22 cellular contexts compared by ENCODE assay signal in genomic region chr7:29248713-29249382, GRCh38. TPM values are rescaled to one million over a fixed set of nuclear protein-coding genes. Genes with fewer than 3 reads are reported as not detected.
DNase-seq lines count a peak whose midpoint lies in the region; ATAC-seq, FAIRE-seq and TF ChIP-seq lines count a peak whose summit lies in the region.
"Had no signal": no experiment of that assay in that cellular context is flagged by ENCODE, and none has a peak within 500 bp of the region (broad histone marks: within the 10 kb centered on the region; RNA-seq: fewer than 3 reads in every experiment).

No MANE protein-coding gene starts in this region.

- WGBS in liver: 47% methylated on average over 8 of the region's 8 CpGs
- WGBS in small intestine, 3 donors: 42 to 72% (median 59%) methylated on average over 8 of the region's 8 CpGs
- WGBS in sigmoid colon, 2 donors: 83 to 88% methylated on average over 8 of the region's 8 CpGs

- no TSS peak for BruUV-seq in OCI-LY7 (replicated peaks; lab: Mats Ljungman, UMichigan)

- no peak overlapping the region for H3K9ac ChIP-seq in liver (ENCODE audit: low read depth in 1 of 2, low read length in 2 of 2)
- H3K9ac ChIP-seq: neural progenitor cell had no signal

- POLR2A ChIA-PET in OCI-LY7 (lab: Charles Lee): no interaction called here

- no peaks in the 10 kb centered on the region for H4K20me1 ChIP-seq in OCI-LY7 (ENCODE audit: insufficient read depth, low read length)

- ATAC-seq in activated naive CD4-positive, alpha-beta T cell treated with anti-CD3 and anti-CD28 coated beads, Interleukin-2, amount 50 U/mL, for 72 hours: no peak
- ATAC-seq: activated CD8-positive, alpha-beta T cell treated with anti-CD3 and anti-CD28 coated beads for 36 hours; gastroesophageal sphincter had no signal

- CTCF ChIA-PET in OCI-LY7 (lab: Charles Lee; ENCODE audit: unreplicated experiment): no interaction called here

- H3K9me3 Mint-ChIP-seq in activated naive CD4-positive, alpha-beta T cell treated with anti-CD3 and anti-CD28 coated beads, Interleukin-2, amount 50 U/mL, for 72 hours: peaks cover 0 to 3% of the 10 kb centered on the region in 2 donors
- H3K9me3 Mint-ChIP-seq: activated CD8-positive, alpha-beta T cell treated with anti-CD3 and anti-CD28 coated beads for 36 hours; activated naive CD8-positive, alpha-beta T cell treated with anti-CD3 and anti-CD28 coated beads, Interleukin-2, amount 10 ng/mL, durations not matched to agents 7 days and 5 days; HFFc6; neural progenitor cell had no signal

- H3K36me3 ChIP-seq in liver (ENCODE audit: control insufficient read depth in 4 of 4, insufficient read depth in 3 of 4, low read depth in 1 of 4, low read length in 3 of 4): no peaks in the 10 kb centered on the region
- H3K36me3 ChIP-seq in small intestine (ENCODE audit: control insufficient read depth in 2 of 2, insufficient read depth in 2 of 2, low read length in 2 of 2): peaks cover 0 to 3% of the 10 kb centered on the region in 2 donors
- H3K36me3 ChIP-seq in sigmoid colon: no peaks in the 10 kb centered on the region
- no peaks in the 10 kb centered on the region for H3K36me3 ChIP-seq in OCI-LY7 (ENCODE audit: insufficient read depth, low read length)
- H3K36me3 ChIP-seq: brain microvascular endothelial cell, gastroesophageal sphincter, MG63, neural progenitor cell, tibial artery had no signal

- H3K79me2 ChIP-seq in OCI-LY7 (ENCODE audit: insufficient read depth, low read depth, low read length): no peaks in the 10 kb centered on the region

- H3K27ac ChIP-seq in liver (ENCODE audit: low read depth in 1 of 2, low read length in 2 of 2): peak overlapping the region; percentile 54 to 67
- H3K27ac ChIP-seq in small intestine (ENCODE audit: low read depth in 1 of 2, low read length in 1 of 2): peak overlapping the region; percentile 49 to 52
- peak overlapping the region in 1 of 4 donors; percentile 34 for H3K27ac ChIP-seq in sigmoid colon
- H3K27ac ChIP-seq in OCI-LY7 (ENCODE audit: low read depth, low read length, poor library complexity, severe bottlenecking): no peak overlapping the region
- H3K27ac ChIP-seq: brain microvascular endothelial cell, neural progenitor cell, tibial artery, VCaP had no signal

- intact Hi-C loops in sigmoid colon (cut with DNase I) (no loop called here), OCI-LY7 (cut with micrococcal nuclease; ENCODE audit: unreplicated experiment) (no loop called here)

- no peak for TF ChIP-seq EP300 in sigmoid colon (IDR thresholded peaks at IDR 0.05)

- no peak overlapping the region for H3K27ac Mint-ChIP-seq in activated naive CD4-positive, alpha-beta T cell treated with anti-CD3 and anti-CD28 coated beads, Interleukin-2, amount 50 U/mL, for 72 hours
- H3K27ac Mint-ChIP-seq: activated CD8-positive, alpha-beta T cell treated with anti-CD3 and anti-CD28 coated beads for 36 hours; activated naive CD8-positive, alpha-beta T cell treated with anti-CD3 and anti-CD28 coated beads, Interleukin-2, amount 10 ng/mL, durations not matched to agents 7 days and 5 days; HFFc6; neural progenitor cell had no signal

- no peaks in the 10 kb centered on the region for H3K9me3 ChIP-seq in liver (ENCODE audit: control insufficient read depth in 4 of 4, low read length in 3 of 4)
- H3K9me3 ChIP-seq in small intestine (ENCODE audit: control insufficient read depth, low read depth): no peaks in the 10 kb centered on the region
- H3K9me3 ChIP-seq in sigmoid colon: no peaks in the 10 kb centered on the region
- no peaks in the 10 kb centered on the region for H3K9me3 ChIP-seq in OCI-LY7 (ENCODE audit: low read length)
- H3K9me3 ChIP-seq: gastroesophageal sphincter, MG63, tibial artery had no signal

- H2AFZ ChIP-seq in OCI-LY7 (ENCODE audit: low read length): no peak overlapping the region
- H2AFZ ChIP-seq: neural progenitor cell had no signal

- no peak overlapping the region for H3K4me2 ChIP-seq in OCI-LY7 (ENCODE audit: low read length)
- H3K4me2 ChIP-seq: neural progenitor cell had no signal

- TF ChIP-seq CTCF in liver (IDR thresholded peaks at IDR 0.05; ENCODE audit: low read depth, low read length, missing input control) (no peak), sigmoid colon (IDR thresholded peaks at IDR 0.05) (no peak), OCI-LY7 (conservative IDR thresholded peaks at IDR 0.05; ENCODE audit: low read length) (no peak)

- TF ChIP-seq POLR2A in sigmoid colon (IDR thresholded peaks at IDR 0.05): no peak

- H3K4me1 ChIP-seq in liver (ENCODE audit: control insufficient read depth in 4 of 4, insufficient read depth in 4 of 4, low read length in 3 of 4) (peaks cover 13 to 40% (median 31%) of the 10 kb centered on the region in 4 donors), small intestine (ENCODE audit: control insufficient read depth in 2 of 2, insufficient read depth in 1 of 2, low read depth in 1 of 2, low read length in 1 of 2) (peaks cover 2 to 4% of the 10 kb centered on the region in 2 donors), sigmoid colon (no peaks in the 10 kb centered on the region), OCI-LY7 (ENCODE audit: insufficient read depth, low read length, poor library complexity, severe bottlenecking) (no peaks in the 10 kb centered on the region)
- H3K4me1 ChIP-seq: gastroesophageal sphincter, neural progenitor cell, tibial artery had no signal

- DNase-seq in NAMALWA (ENCODE audit: low spot score) (peak; percentile 12), cerebellar cortex (ENCODE audit: low spot score) (peak; percentile 79), small intestine (peak; percentile 91), sigmoid colon (no peak), OCI-LY7 (ENCODE audit: low spot score) (no peak), kidney tubule cell (ENCODE audit: low spot score) (no peak)
- DNase-seq in activated naive CD4-positive, alpha-beta T cell treated with anti-CD3 and anti-CD28 coated beads, Interleukin-2, amount 50 U/mL, for 72 hours (ENCODE audit: low spot score in 2 of 2): no peak
- DNase-seq: activated CD8-positive, alpha-beta T cell treated with anti-CD3 and anti-CD28 coated beads for 36 hours; activated naive CD8-positive, alpha-beta T cell treated with anti-CD3 and anti-CD28 coated beads, Interleukin-2, amount 10 ng/mL, durations not matched to agents 7 days and 5 days; brain microvascular endothelial cell; Calu3; erythroblast; HFFc6; MG63; NCI-H69; SW 1271; tibial artery had no signal

- peak; percentile 62 to 71 for TF ChIP-seq RAD21 in liver (IDR thresholded peaks at IDR 0.05)

- no peaks in the 10 kb centered on the region for H3K36me3 Mint-ChIP-seq in activated naive CD4-positive, alpha-beta T cell treated with anti-CD3 and anti-CD28 coated beads, Interleukin-2, amount 50 U/mL, for 72 hours
- H3K36me3 Mint-ChIP-seq: activated naive CD8-positive, alpha-beta T cell treated with anti-CD3 and anti-CD28 coated beads, Interleukin-2, amount 10 ng/mL, durations not matched to agents 7 days and 5 days; neural progenitor cell had no signal

- H3K9me2 ChIP-seq in OCI-LY7 (ENCODE audit: insufficient read depth, low read length): no peaks in the 10 kb centered on the region

- H3K4me3 ChIP-seq in liver (ENCODE audit: low read depth in 1 of 3, low read length in 3 of 3) (no peak overlapping the region), small intestine (ENCODE audit: low read depth in 1 of 2, low read length in 2 of 2) (no peak overlapping the region), sigmoid colon (no peak overlapping the region), OCI-LY7 (ENCODE audit: low read depth, low read length, poor library complexity, severe bottlenecking) (no peak overlapping the region)
- H3K4me3 ChIP-seq: gastroesophageal sphincter, MG63, neural progenitor cell, tibial artery had no signal

- H3K27me3 ChIP-seq in liver (ENCODE audit: control insufficient read depth in 4 of 4, insufficient read depth in 4 of 4, low read length in 3 of 4): no peaks in the 10 kb centered on the region
- H3K27me3 ChIP-seq in small intestine (ENCODE audit: control insufficient read depth in 2 of 2, insufficient read depth in 2 of 2, low read length in 2 of 2): no peaks in the 10 kb centered on the region
- no peaks in the 10 kb centered on the region for H3K27me3 ChIP-seq in sigmoid colon
- H3K27me3 ChIP-seq: brain microvascular endothelial cell, MG63, neural progenitor cell, tibial artery had no signal

- no peak for FAIRE-seq in small intestine (lab: Jason Lieb, UNC)
- FAIRE-seq: RCC 7860 had no signal

TF ChIP-seq in liver, 16 proteins besides CTCF, POLR2A, EP300 and RAD21 (continues in another document):
- TF ChIP-seq ZBTB33 (IDR thresholded peaks at IDR 0.05) (peak; percentile 73), GABPA (IDR thresholded peaks at IDR 0.05 in 1 of 2, conservative IDR thresholded peaks at IDR 0.05 in 1 of 2) (peak in 1 of 2 donors; percentile 64)

RNA-seq across cellular contexts. Expression of gene CHN2, which starts 54.3 kb away (rescaled TPM):
- total RNA-seq in liver: 10 to 100 TPM; 10.2 to 25.4 TPM
- 10 to 100 TPM in 1 of 2 donors, 1 to 10 TPM in 1; 8.3 to 25.4 TPM for polyA plus RNA-seq in liver
- 100 to 1,000 TPM in 1 of 3 donors, 10 to 100 TPM in 2; 22.3 to 124 (median 61.3) TPM for polyA plus RNA-seq in small intestine
- total RNA-seq in activated naive CD4-positive, alpha-beta T cell treated with anti-CD3 and anti-CD28 coated beads, Interleukin-2, amount 50 U/mL, for 72 hours: under 1 TPM in 1 of 2 donors, not detected in 1; 0.59 TPM
- total RNA-seq in sigmoid colon: 10 to 100 TPM; 10.7 to 37.7 (median 14.3) TPM
- polyA plus RNA-seq in sigmoid colon: 10 to 100 TPM in 2 of 3 donors, 1 to 10 TPM in 1; 4.2 to 21.0 (median 16.2) TPM
- total RNA-seq in OCI-LY7 (2014; rRNA removed; shearing (Covaris generic)): not detected in 2 replicates
- not detected in 2 replicates for total RNA-seq in OCI-LY7 (2022)
- total RNA-seq: HFFc6 had no signal

Comparison
In these comparisons a context has a peak if more than half of its experiments do, and no peak if none do; other contexts are left out.
1. DNase-seq: peak in NAMALWA (single experiment), cerebellar cortex (single experiment) and small intestine (single experiment); none in activated naive CD4-positive, alpha-beta T cell treated with anti-CD3 and anti-CD28 coated beads, Interleukin-2, amount 50 U/mL, for 72 hours (0 of 2), sigmoid colon (single experiment), OCI-LY7 (single experiment) and kidney tubule cell (single experiment).
2. RNA of gene CHN2, which starts 54.3 kb away (total RNA-seq): 10.2 to 25.4 TPM in liver and 10.7 to 37.7 TPM in sigmoid colon; 0.59 TPM in activated naive CD4-positive, alpha-beta T cell treated with anti-CD3 and anti-CD28 coated beads, Interleukin-2, amount 50 U/mL, for 72 hours and not detected in OCI-LY7; every median in the first group is over 4 times any median in the second.